Comparison of ENCODE assay signal across 8 cellular contexts in genomic region chr11:19321351-19321750, GRCh38.
"Had no signal": no experiment of that assay in that cellular context is flagged by ENCODE, and none has a peak within 500 bp of the region (broad histone marks: within the 10 kb centered on the region; RNA-seq: fewer than 3 reads in every experiment).

No MANE protein-coding gene starts in this region.

- DNase-seq: GOT3, H9, HCEC 1CT, KBM-7 had no signal

- ATAC-seq: HepG2 had no signal

- FAIRE-seq: HepG2 had no signal

- H3K27ac Mint-ChIP-seq: H9, IgD-negative memory B cell had no signal

- H3K27ac ChIP-seq: HL-60, KMS-11 had no signal

- H3K9ac ChIP-seq: KMS-11 had no signal

- H3K4me3 Mint-ChIP-seq: H9, IgD-negative memory B cell had no signal

- H3K4me1 Mint-ChIP-seq: H9 had no signal
